8 cellular contexts compared by ENCODE assay signal in genomic region chr1:54810144-54810942, GRCh38. TPM values are rescaled to one million over a fixed set of nuclear protein-coding genes. Genes with fewer than 3 reads are reported as not detected.
DNase-seq lines count a peak whose midpoint lies in the region; ATAC-seq and TF ChIP-seq lines count a peak whose summit lies in the region.

No MANE protein-coding gene starts in this region.

- no peaks in the 10 kb centered on the region for H3K36me3 Mint-ChIP-seq in T-helper 17 cell (ENCODE audit: low read depth)

- no peaks in the 10 kb centered on the region for H3K36me3 ChIP-seq in hepatocyte (replicated peaks; ENCODE audit: insufficient read depth, low read depth)

- H3K4me2 ChIP-seq in hepatocyte, result no peak overlapping the region

- H2AFZ ChIP-seq in hepatocyte, result no peak overlapping the region

- no peak overlapping the region for H3K27ac Mint-ChIP-seq in T-helper 17 cell

- peak; percentile 89 for TF ChIP-seq CTCF in hepatocyte (IDR thresholded peaks at IDR 0.05; ENCODE audit: poor library complexity)

- H3K4me1 ChIP-seq in hepatocyte (ENCODE audit: insufficient read depth), result no peaks in the 10 kb centered on the region

- no peak overlapping the region for H3K4me3 ChIP-seq in hepatocyte

- DNase-seq in Daoy (ENCODE audit: low read depth) (peak; percentile 68), H4 (ENCODE audit: low spot score) (peak; percentile 63), NCI-H1092 (lab: John Stamatoyannopoulos, UW) (peak; percentile 8), T-helper 17 cell (peak; percentile 29 to 63 (median 35)), amygdala (lab: John Stamatoyannopoulos, UW) (peak in 42 of 56 donors; percentile 3 to 69 (median 28)), hepatocyte (ENCODE audit: low spot score) (peak; percentile 84)
- DNase-seq in stimulated activated CD4-positive, alpha-beta T cell treated with anti-CD3 and anti-CD28 coated beads, Interleukin-12 subunit alpha, Interleukin-12 subunit beta, amount 100 ng/mL, for 24 hours (ENCODE audit: low read depth in 2 of 2), result peak; percentile 35 to 68

- H3K9me3 ChIP-seq in T-helper 17 cell (ENCODE audit: control insufficient read depth, low read length, poor library complexity, severe bottlenecking), result no peaks in the 10 kb centered on the region
- H3K9me3 ChIP-seq in hepatocyte (ENCODE audit: low read depth), result no peaks in the 10 kb centered on the region

- H3K79me2 ChIP-seq in hepatocyte, result no peaks in the 10 kb centered on the region

- H3K4me3 Mint-ChIP-seq in T-helper 17 cell, result no peak overlapping the region

- H3K9me2 ChIP-seq in hepatocyte (replicated peaks; ENCODE audit: insufficient read depth), result no peaks in the 10 kb centered on the region

- no peaks in the 10 kb centered on the region for H4K20me1 ChIP-seq in hepatocyte (ENCODE audit: insufficient read depth, poor library complexity, severe bottlenecking)

- peaks cover 6% of the 10 kb centered on the region for H3K27me3 Mint-ChIP-seq in T-helper 17 cell

- H3K4me1 Mint-ChIP-seq in T-helper 17 cell, result peaks cover 9% of the 10 kb centered on the region

- ATAC-seq in T-helper 17 cell (peak; percentile 83), HG03095 (IDR thresholded peaks at IDR 0.05; ENCODE audit: unreplicated experiment) (no peak)

- WGBS in hepatocyte (ENCODE audit: low lambda C conversion rate, missing lambda C conversion rate), result 36% methylated on average over 13 of the region's 13 CpGs

- no peak overlapping the region for H3K27ac ChIP-seq in hepatocyte

- no peaks in the 10 kb centered on the region for H3K27me3 ChIP-seq in hepatocyte

RNA-seq across cellular contexts. Expression of gene TTC22, which starts 9.2 kb away (rescaled TPM):
- not detected in 2 replicates for total RNA-seq in Daoy (2014; rRNA removed; shearing (Covaris generic))
- total RNA-seq in H4 (2014; rRNA removed; shearing (Covaris generic)), result not detected in 2 replicates
- total RNA-seq in T-helper 17 cell, result 10 to 100 TPM; 10.4 to 11.2 TPM
- total RNA-seq in hepatocyte, result 8.1 and 8.5 TPM in 2 replicates
- polyA plus RNA-seq in hepatocyte, result 7.8 and 9.0 TPM in 2 replicates

RNA-seq across cellular contexts. Expression of gene PARS2, which starts 46.0 kb away (rescaled TPM):
- 5.8 and 7.3 TPM in 2 replicates for total RNA-seq in Daoy (2014; rRNA removed; shearing (Covaris generic))
- total RNA-seq in H4 (2014; rRNA removed; shearing (Covaris generic)), result 6.1 and 7.0 TPM in 2 replicates
- total RNA-seq in T-helper 17 cell (under 1 TPM; 0.37 to 0.80 TPM), hepatocyte (4.8 and 5.3 TPM in 2 replicates)
- polyA plus RNA-seq in hepatocyte, result 4.1 and 9.3 TPM in 2 replicates

Comparison
In these comparisons a context has a peak if more than half of its experiments do, and no peak if none do; other contexts are left out.
1. DNase-seq: peak in every context shown above with its lines; median percentile 84 in hepatocyte; 68 in Daoy; 63 in H4; 52 in stimulated activated CD4-positive, alpha-beta T cell treated with anti-CD3 and anti-CD28 coated beads, Interleukin-12 subunit alpha, Interleukin-12 subunit beta, amount 100 ng/mL, for 24 hours; 35 in T-helper 17 cell; 28 in amygdala; 8 in NCI-H1092.